10 cellular contexts compared by ENCODE assay signal in genomic region chr1:181255270-181255929, GRCh38.
DNase-seq lines count a peak whose midpoint lies in the region; ATAC-seq and TF ChIP-seq lines count a peak whose summit lies in the region.
"Had no signal": no experiment of that assay in that cellular context is flagged by ENCODE, and none has a peak within 500 bp of the region (broad histone marks: within the 10 kb centered on the region; RNA-seq: fewer than 3 reads in every experiment).

No MANE protein-coding gene starts in this region.

- H3K27me3 ChIP-seq in MG63 (peaks cover 4% of the 10 kb centered on the region; the same call in 1 of the 2 replicates), gastroesophageal sphincter (peaks cover 6% of the 10 kb centered on the region)

- H3K9me3 ChIP-seq in MG63: peaks cover 6% of the 10 kb centered on the region
- H3K9me3 ChIP-seq in gastroesophageal sphincter: peaks cover 0 to 6% (median 0%) of the 10 kb centered on the region in 3 donors

- 0% methylated on average over 1 of the region's 2 CpGs; no CpG with 5 or more reads in 1 of the 2 donors for WGBS in gastroesophageal sphincter (ENCODE audit: low coverage in 1 of 2), 2 donors

- TF ChIP-seq CTCF in AG09319 (IDR thresholded peaks at IDR 0.05; ENCODE audit: low read depth, low read length) (no peak), gastroesophageal sphincter (IDR thresholded peaks at IDR 0.05) (no peak)

- H3K9me3 Mint-ChIP-seq in activated T-helper 1 cell treated with anti-CD3 and anti-CD28 coated beads, Interleukin-12 subunit alpha, Interleukin-12 subunit beta, Interleukin-2, Interleukin-4 antibody, amounts not matched to agents 30 ng/mL and 10 ng/mL and 1 ng/mL, durations not matched to agents 14 hours and 24 hours and 36 hours: peaks cover 11% of the 10 kb centered on the region
- H3K9me3 Mint-ChIP-seq in activated CD4-positive, alpha-beta T cell treated with anti-CD3 and anti-CD28 coated beads, Interleukin-2, amount 10 ng/mL, durations not matched to agents 7 days and 5 days: peaks cover 14% of the 10 kb centered on the region

- POLR2A ChIA-PET in activated CD4-positive, alpha-beta T cell treated with anti-CD3 and anti-CD28 coated beads, Interleukin-2, amount 10 ng/mL, durations not matched to agents 7 days and 5 days (lab: Charles Lee): no interaction called here

- TF ChIP-seq POLR2A in gastroesophageal sphincter (IDR thresholded peaks at IDR 0.05): no peak

- CTCF ChIA-PET in activated CD4-positive, alpha-beta T cell treated with anti-CD3 and anti-CD28 coated beads, Interleukin-2, amount 10 ng/mL, durations not matched to agents 7 days and 5 days (lab: Charles Lee): no interaction called here

- peaks cover 5% of the 10 kb centered on the region for H3K27me3 Mint-ChIP-seq in activated T-helper 1 cell treated with anti-CD3 and anti-CD28 coated beads, Interleukin-12 subunit alpha, Interleukin-12 subunit beta, Interleukin-2, Interleukin-4 antibody, amounts not matched to agents 30 ng/mL and 10 ng/mL and 1 ng/mL, durations not matched to agents 14 hours and 24 hours and 36 hours (ENCODE audit: insufficient read depth)
- peaks cover 8% of the 10 kb centered on the region for H3K27me3 Mint-ChIP-seq in activated CD4-positive, alpha-beta T cell treated with anti-CD3 and anti-CD28 coated beads, Interleukin-2, amount 10 ng/mL, durations not matched to agents 7 days and 5 days

- H3K27ac ChIP-seq in gastroesophageal sphincter: no peak overlapping the region
- H3K27ac ChIP-seq: KMS-11 had no signal

- ATAC-seq in gastroesophageal sphincter (no peak), GM19455 (IDR thresholded peaks at IDR 0.05; ENCODE audit: unreplicated experiment) (no peak)

- no peak overlapping the region for H3K27ac Mint-ChIP-seq in activated T-helper 1 cell treated with anti-CD3 and anti-CD28 coated beads, Interleukin-12 subunit alpha, Interleukin-12 subunit beta, Interleukin-2, Interleukin-4 antibody, amounts not matched to agents 30 ng/mL and 10 ng/mL and 1 ng/mL, durations not matched to agents 14 hours and 24 hours and 36 hours
- H3K27ac Mint-ChIP-seq in activated CD4-positive, alpha-beta T cell treated with anti-CD3 and anti-CD28 coated beads, Interleukin-2, amount 10 ng/mL, durations not matched to agents 7 days and 5 days: no peak overlapping the region

- H3K36me3 ChIP-seq in MG63: no peaks in the 10 kb centered on the region
- no peaks in the 10 kb centered on the region for H3K36me3 ChIP-seq in gastroesophageal sphincter

- no peak overlapping the region for H3K4me3 Mint-ChIP-seq in activated T-helper 1 cell treated with anti-CD3 and anti-CD28 coated beads, Interleukin-12 subunit alpha, Interleukin-12 subunit beta, Interleukin-2, Interleukin-4 antibody, amounts not matched to agents 30 ng/mL and 10 ng/mL and 1 ng/mL, durations not matched to agents 14 hours and 24 hours and 36 hours
- H3K4me3 Mint-ChIP-seq in activated CD4-positive, alpha-beta T cell treated with anti-CD3 and anti-CD28 coated beads, Interleukin-2, amount 10 ng/mL, durations not matched to agents 7 days and 5 days: no peak overlapping the region

- no peak for TF ChIP-seq EP300 in gastroesophageal sphincter (IDR thresholded peaks at IDR 0.05)

- H3K4me3 ChIP-seq in MG63 (no peak overlapping the region), gastroesophageal sphincter (no peak overlapping the region)

- H3K4me1 ChIP-seq in gastroesophageal sphincter: peaks cover 0 to 21% (median 0%) of the 10 kb centered on the region in 3 donors

- intact Hi-C loops in activated T-helper 1 cell treated with anti-CD3 and anti-CD28 coated beads, Interleukin-12 subunit alpha, Interleukin-12 subunit beta, Interleukin-2, Interleukin-4 antibody, amounts not matched to agents 30 ng/mL and 10 ng/mL and 1 ng/mL, durations not matched to agents 14 hours and 24 hours and 36 hours (cut with micrococcal nuclease): no loop called here

- DNase-seq in AG09319 (ENCODE audit: extremely low read depth, low read depth): peak; percentile 82
- peak; percentile 98 for DNase-seq in MG63
- peak; percentile 88 for DNase-seq in dermis blood vessel endothelial cell
- DNase-seq in lung microvascular endothelial cell (ENCODE audit: low read depth in 2 of 2): peak; percentile 71 to 91
- no peak for DNase-seq in activated T-helper 1 cell treated with anti-CD3 and anti-CD28 coated beads, Interleukin-12 subunit alpha, Interleukin-12 subunit beta, Interleukin-2, Interleukin-4 antibody, amounts not matched to agents 30 ng/mL and 10 ng/mL and 1 ng/mL, durations not matched to agents 14 hours and 24 hours and 36 hours (ENCODE audit: low spot score)
- DNase-seq in activated CD4-positive, alpha-beta T cell treated with anti-CD3 and anti-CD28 coated beads, Interleukin-2, amount 10 ng/mL, durations not matched to agents 7 days and 5 days: no peak
- DNase-seq: DMS79 had no signal

- H3K4me1 Mint-ChIP-seq in activated T-helper 1 cell treated with anti-CD3 and anti-CD28 coated beads, Interleukin-12 subunit alpha, Interleukin-12 subunit beta, Interleukin-2, Interleukin-4 antibody, amounts not matched to agents 30 ng/mL and 10 ng/mL and 1 ng/mL, durations not matched to agents 14 hours and 24 hours and 36 hours (ENCODE audit: low read depth): no peaks in the 10 kb centered on the region
- H3K4me1 Mint-ChIP-seq in activated CD4-positive, alpha-beta T cell treated with anti-CD3 and anti-CD28 coated beads, Interleukin-2, amount 10 ng/mL, durations not matched to agents 7 days and 5 days: no peaks in the 10 kb centered on the region

- H3K36me3 Mint-ChIP-seq in activated T-helper 1 cell treated with anti-CD3 and anti-CD28 coated beads, Interleukin-12 subunit alpha, Interleukin-12 subunit beta, Interleukin-2, Interleukin-4 antibody, amounts not matched to agents 30 ng/mL and 10 ng/mL and 1 ng/mL, durations not matched to agents 14 hours and 24 hours and 36 hours (ENCODE audit: low read depth): no peaks in the 10 kb centered on the region
- no peaks in the 10 kb centered on the region for H3K36me3 Mint-ChIP-seq in activated CD4-positive, alpha-beta T cell treated with anti-CD3 and anti-CD28 coated beads, Interleukin-2, amount 10 ng/mL, durations not matched to agents 7 days and 5 days (ENCODE audit: low read depth)

Comparison
In these comparisons a context has a peak if more than half of its experiments do, and no peak if none do; other contexts are left out.
1. DNase-seq: peak in AG09319 (single experiment), MG63 (single experiment), dermis blood vessel endothelial cell (single experiment) and lung microvascular endothelial cell (2 of 2); none in activated T-helper 1 cell treated with anti-CD3 and anti-CD28 coated beads, Interleukin-12 subunit alpha, Interleukin-12 subunit beta, Interleukin-2, Interleukin-4 antibody, amounts not matched to agents 30 ng/mL and 10 ng/mL and 1 ng/mL, durations not matched to agents 14 hours and 24 hours and 36 hours (single experiment) and activated CD4-positive, alpha-beta T cell treated with anti-CD3 and anti-CD28 coated beads, Interleukin-2, amount 10 ng/mL, durations not matched to agents 7 days and 5 days (single experiment).